1 cellular context compared by ENCODE assay signal in genomic region chr18:37538526-37539205, GRCh38.
TF ChIP-seq lines count a peak whose summit lies in the region.

No MANE protein-coding gene starts in this region.

TF ChIP-seq in HCT116, 20 proteins besides CTCF, POLR2A, EP300 and RAD21 (continued from another document):
- TF ChIP-seq ZBTB33 (IDR thresholded peaks at IDR 0.05; ENCODE audit: extremely low read depth, insufficient replicate concordance, low read length) (no peak), SP1 (IDR thresholded peaks at IDR 0.05; ENCODE audit: low read depth) (no peak), YY1 (IDR thresholded peaks at IDR 0.05; ENCODE audit: extremely low read depth, insufficient replicate concordance, low read depth, low read length) (no peak), SRF (IDR thresholded peaks at IDR 0.05; ENCODE audit: low read depth) (no peak), ATF3 (IDR thresholded peaks at IDR 0.05) (no peak), TCF7L2 (IDR thresholded peaks at IDR 0.05; ENCODE audit: borderline replicate concordance, extremely low read depth, insufficient read depth, insufficient read length) (no peak), CBX3 (IDR thresholded peaks at IDR 0.05; ENCODE audit: low read depth) (no peak), SIN3A (IDR thresholded peaks at IDR 0.05; ENCODE audit: low read depth) (no peak), POLR2AphosphoS5 (IDR thresholded peaks at IDR 0.05; ENCODE audit: low read depth, low read length) (no peak)
